Comparison of ENCODE assay signal across 1 cellular context in genomic region chr17:44324571-44325275, GRCh38.
TF ChIP-seq lines count a peak whose summit lies in the region.

SLC25A39 (minus strand) TSS chr17:44324823; CDS start chr17:44323562, 1,261 bp downstream.

TF ChIP-seq in K562, 482 proteins besides CTCF, POLR2A, EP300 and RAD21 (continued from another document and continues in another):
- TF ChIP-seq CHD7 (IDR thresholded peaks at IDR 0.05; ENCODE audit: low read depth, low read length) (no peak), RBFOX2 (IDR thresholded peaks at IDR 0.05; ENCODE audit: low read depth, low read length) (peak; percentile 78), ZNF589 (CRISPR knock-in tag; IDR thresholded peaks at IDR 0.05; ENCODE audit: low read depth) (no peak), MAZ (CRISPR knock-in tag; conservative IDR thresholded peaks at IDR 0.05 in 1 of 2, IDR thresholded peaks at IDR 0.05 in 1 of 2) (peak; percentile 89 to 99; a peak in 3 of 4 replicates), ARID3A (IDR thresholded peaks at IDR 0.05; ENCODE audit: borderline replicate concordance, low read depth, low read length) (no peak), HDAC2 (IDR thresholded peaks at IDR 0.05) (no peak; the same call in 1 of the 2 replicates), NRF1 (conservative IDR thresholded peaks at IDR 0.05 in 1 of 2, IDR thresholded peaks at IDR 0.05 in 1 of 2) (peak; percentile 78 to 83; a peak in 3 of 4 replicates), NFXL1 (CRISPR knock-in tag; IDR thresholded peaks at IDR 0.05) (no peak; the same call in 1 of the 2 replicates), ZNF780A (CRISPR knock-in tag; IDR thresholded peaks at IDR 0.05) (no peak), ZNF124 (CRISPR knock-in tag; IDR thresholded peaks at IDR 0.05) (no peak), HNRNPL (IDR thresholded peaks at IDR 0.05; ENCODE audit: low read depth, low read length) (no peak), ZNF77 (CRISPR knock-in tag; IDR thresholded peaks at IDR 0.05) (no peak), NFIC (IDR thresholded peaks at IDR 0.05) (peak; percentile 20; the same call in 1 of the 2 replicates), NKRF (IDR thresholded peaks at IDR 0.05; ENCODE audit: borderline replicate concordance) (peak; percentile 76), ATF2 (CRISPR knock-in tag; IDR thresholded peaks at IDR 0.05) (no peak), GTF2F1 (IDR thresholded peaks at IDR 0.05; ENCODE audit: low read depth, low read length) (no peak), MCM3 (IDR thresholded peaks at IDR 0.05) (no peak), ZNF639 (CRISPR knock-in tag; conservative IDR thresholded peaks at IDR 0.05 in 1 of 2, IDR thresholded peaks at IDR 0.05 in 1 of 2) (peak in 1 of 2 experiments; percentile 72; a peak in 1 of 4 replicates), CEBPG (CRISPR knock-in tag; IDR thresholded peaks at IDR 0.05) (no peak), CEBPG (tag; conservative IDR thresholded peaks at IDR 0.05 in 1 of 2, IDR thresholded peaks at IDR 0.05 in 1 of 2) (no peak), TOE1 (IDR thresholded peaks at IDR 0.05; ENCODE audit: borderline replicate concordance) (no peak), TOE1 (CRISPR knock-in tag; IDR thresholded peaks at IDR 0.05; ENCODE audit: borderline replicate concordance, low read depth) (no peak), TGIF2 (CRISPR knock-in tag; IDR thresholded peaks at IDR 0.05) (no peak), ARID2 (IDR thresholded peaks at IDR 0.05) (no peak), PKNOX1 (IDR thresholded peaks at IDR 0.05) (no peak), DDX20 (tag; IDR thresholded peaks at IDR 0.05; ENCODE audit: low read depth) (no peak), THAP7 (CRISPR knock-in tag; IDR thresholded peaks at IDR 0.05) (no peak), PATZ1 (CRISPR knock-in tag; IDR thresholded peaks at IDR 0.05; ENCODE audit: borderline replicate concordance) (no peak), FOXA1 (IDR thresholded peaks at IDR 0.05; ENCODE audit: borderline replicate concordance) (no peak), HMGXB4 (CRISPR knock-in tag; IDR thresholded peaks at IDR 0.05) (no peak)
